In the genomic region with DNA sequence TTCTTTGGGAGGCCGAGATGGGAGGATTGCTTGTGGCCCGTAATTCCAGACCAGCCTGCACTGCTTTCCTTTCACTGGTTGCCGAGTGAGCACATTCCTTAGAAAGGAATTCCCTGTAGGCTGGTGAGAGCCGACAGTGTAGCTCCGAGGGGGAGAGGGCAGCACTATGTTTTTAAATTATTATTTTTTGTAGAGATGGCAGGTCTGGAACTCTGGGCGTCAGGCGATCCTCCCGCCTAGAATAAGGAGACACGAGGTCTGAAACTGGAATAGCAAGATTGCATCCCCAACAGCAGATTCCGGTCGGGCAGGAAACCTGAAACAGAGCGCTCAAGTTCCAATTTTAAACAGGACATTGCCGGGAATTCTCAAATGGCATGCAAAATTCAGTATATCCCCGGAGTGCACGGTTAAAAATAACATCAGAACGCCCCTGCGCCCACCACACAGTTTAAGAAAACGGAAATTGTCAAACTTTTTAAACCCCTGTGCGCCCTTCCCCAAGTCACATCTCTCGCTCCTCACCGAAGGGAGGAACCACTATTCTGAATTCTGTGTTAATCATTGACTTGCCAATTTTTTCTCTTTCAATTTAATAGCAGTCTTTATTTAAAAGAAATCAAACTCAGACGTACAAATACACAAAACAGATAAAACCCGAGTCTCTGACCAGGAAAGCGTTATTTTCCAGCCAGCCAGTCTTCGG, we compare ENCODE assay signal across 1 cellular context.
A peak's percentile ranks its signal among the peaks of the same experiment; 100 is the strongest.
TF ChIP-seq lines count a peak whose summit lies in the region.

No MANE protein-coding gene starts in this region.

TF ChIP-seq in GM23338, 12 proteins besides CTCF, POLR2A, EP300 and RAD21:
- 0 out of 2 replicates have a peak, but pooled peaks have one; percentile 22 for TF ChIP-seq POLR2AphosphoS5 (IDR thresholded peaks at IDR 0.05; ENCODE audit: low read depth)
- TF ChIP-seq, protein P1, sequence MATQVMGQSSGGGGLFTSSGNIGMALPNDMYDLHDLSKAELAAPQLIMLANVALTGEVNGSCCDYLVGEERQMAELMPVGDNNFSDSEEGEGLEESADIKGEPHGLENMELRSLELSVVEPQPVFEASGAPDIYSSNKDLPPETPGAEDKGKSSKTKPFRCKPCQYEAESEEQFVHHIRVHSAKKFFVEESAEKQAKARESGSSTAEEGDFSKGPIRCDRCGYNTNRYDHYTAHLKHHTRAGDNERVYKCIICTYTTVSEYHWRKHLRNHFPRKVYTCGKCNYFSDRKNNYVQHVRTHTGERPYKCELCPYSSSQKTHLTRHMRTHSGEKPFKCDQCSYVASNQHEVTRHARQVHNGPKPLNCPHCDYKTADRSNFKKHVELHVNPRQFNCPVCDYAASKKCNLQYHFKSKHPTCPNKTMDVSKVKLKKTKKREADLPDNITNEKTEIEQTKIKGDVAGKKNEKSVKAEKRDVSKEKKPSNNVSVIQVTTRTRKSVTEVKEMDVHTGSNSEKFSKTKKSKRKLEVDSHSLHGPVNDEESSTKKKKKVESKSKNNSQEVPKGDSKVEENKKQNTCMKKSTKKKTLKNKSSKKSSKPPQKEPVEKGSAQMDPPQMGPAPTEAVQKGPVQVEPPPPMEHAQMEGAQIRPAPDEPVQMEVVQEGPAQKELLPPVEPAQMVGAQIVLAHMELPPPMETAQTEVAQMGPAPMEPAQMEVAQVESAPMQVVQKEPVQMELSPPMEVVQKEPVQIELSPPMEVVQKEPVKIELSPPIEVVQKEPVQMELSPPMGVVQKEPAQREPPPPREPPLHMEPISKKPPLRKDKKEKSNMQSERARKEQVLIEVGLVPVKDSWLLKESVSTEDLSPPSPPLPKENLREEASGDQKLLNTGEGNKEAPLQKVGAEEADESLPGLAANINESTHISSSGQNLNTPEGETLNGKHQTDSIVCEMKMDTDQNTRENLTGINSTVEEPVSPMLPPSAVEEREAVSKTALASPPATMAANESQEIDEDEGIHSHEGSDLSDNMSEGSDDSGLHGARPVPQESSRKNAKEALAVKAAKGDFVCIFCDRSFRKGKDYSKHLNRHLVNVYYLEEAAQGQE (IDR thresholded peaks at IDR 0.05; ENCODE audit: unreplicated experiment) = no peak
